In the genomic region with DNA sequence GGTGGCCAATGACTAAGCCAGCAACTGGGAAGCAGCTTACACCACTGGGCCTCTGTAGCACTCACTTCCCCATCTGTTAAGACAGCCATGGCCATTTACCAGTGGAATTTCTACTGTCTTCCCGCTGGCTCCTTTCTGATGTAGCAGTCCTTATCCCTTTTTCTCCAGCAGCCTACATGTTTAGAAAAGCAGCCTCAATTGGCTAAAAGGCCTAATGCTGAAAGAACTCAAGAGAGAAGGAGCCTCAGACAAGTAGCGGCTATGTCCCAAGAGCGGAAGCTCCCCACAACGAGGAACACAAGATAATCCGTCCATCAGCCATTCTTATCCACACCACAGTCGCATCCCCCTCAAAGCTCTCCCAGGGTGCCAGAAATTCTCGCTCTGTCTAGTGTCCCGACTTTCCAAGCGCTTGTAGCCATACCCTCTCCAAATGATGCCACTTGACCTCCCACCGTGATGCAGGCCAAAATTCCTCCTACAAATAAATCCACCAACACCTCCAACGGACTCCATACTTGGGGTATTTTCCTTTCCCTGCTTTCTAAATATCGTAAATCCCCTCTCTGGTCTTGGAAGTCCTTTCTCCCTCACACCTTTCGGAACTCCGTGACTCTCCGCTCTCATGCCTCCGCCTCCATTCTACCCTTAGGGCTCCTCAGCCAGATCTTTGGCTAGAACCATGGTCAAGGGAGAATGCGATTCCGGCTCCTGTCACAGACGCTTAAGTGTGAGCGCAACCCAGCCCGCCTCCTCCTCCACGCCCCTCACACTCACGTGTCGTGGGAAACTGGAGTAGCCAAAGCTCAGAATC, we compare ENCODE assay signal across 1 cellular context.
TF ChIP-seq lines count a peak whose summit lies in the region.

No MANE protein-coding gene starts in this region.

TF ChIP-seq in HepG2, 621 proteins besides CTCF, POLR2A, EP300 and RAD21 (continued from another document and continues in another):
- TF ChIP-seq, protein P1, sequence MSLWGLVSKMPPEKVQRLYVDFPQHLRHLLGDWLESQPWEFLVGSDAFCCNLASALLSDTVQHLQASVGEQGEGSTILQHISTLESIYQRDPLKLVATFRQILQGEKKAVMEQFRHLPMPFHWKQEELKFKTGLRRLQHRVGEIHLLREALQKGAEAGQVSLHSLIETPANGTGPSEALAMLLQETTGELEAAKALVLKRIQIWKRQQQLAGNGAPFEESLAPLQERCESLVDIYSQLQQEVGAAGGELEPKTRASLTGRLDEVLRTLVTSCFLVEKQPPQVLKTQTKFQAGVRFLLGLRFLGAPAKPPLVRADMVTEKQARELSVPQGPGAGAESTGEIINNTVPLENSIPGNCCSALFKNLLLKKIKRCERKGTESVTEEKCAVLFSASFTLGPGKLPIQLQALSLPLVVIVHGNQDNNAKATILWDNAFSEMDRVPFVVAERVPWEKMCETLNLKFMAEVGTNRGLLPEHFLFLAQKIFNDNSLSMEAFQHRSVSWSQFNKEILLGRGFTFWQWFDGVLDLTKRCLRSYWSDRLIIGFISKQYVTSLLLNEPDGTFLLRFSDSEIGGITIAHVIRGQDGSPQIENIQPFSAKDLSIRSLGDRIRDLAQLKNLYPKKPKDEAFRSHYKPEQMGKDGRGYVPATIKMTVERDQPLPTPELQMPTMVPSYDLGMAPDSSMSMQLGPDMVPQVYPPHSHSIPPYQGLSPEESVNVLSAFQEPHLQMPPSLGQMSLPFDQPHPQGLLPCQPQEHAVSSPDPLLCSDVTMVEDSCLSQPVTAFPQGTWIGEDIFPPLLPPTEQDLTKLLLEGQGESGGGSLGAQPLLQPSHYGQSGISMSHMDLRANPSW (CRISPR knock-in tag; IDR thresholded peaks at IDR 0.05; ENCODE audit: borderline replicate concordance) = no peak
- no peak for TF ChIP-seq ZNF546 (CRISPR knock-in tag; conservative IDR thresholded peaks at IDR 0.05)
- no peak for TF ChIP-seq ZNF772 (CRISPR knock-in tag; IDR thresholded peaks at IDR 0.05)
- no peak for TF ChIP-seq ZSCAN12 (CRISPR knock-in tag; IDR thresholded peaks at IDR 0.05)
- TF ChIP-seq, protein P2, sequence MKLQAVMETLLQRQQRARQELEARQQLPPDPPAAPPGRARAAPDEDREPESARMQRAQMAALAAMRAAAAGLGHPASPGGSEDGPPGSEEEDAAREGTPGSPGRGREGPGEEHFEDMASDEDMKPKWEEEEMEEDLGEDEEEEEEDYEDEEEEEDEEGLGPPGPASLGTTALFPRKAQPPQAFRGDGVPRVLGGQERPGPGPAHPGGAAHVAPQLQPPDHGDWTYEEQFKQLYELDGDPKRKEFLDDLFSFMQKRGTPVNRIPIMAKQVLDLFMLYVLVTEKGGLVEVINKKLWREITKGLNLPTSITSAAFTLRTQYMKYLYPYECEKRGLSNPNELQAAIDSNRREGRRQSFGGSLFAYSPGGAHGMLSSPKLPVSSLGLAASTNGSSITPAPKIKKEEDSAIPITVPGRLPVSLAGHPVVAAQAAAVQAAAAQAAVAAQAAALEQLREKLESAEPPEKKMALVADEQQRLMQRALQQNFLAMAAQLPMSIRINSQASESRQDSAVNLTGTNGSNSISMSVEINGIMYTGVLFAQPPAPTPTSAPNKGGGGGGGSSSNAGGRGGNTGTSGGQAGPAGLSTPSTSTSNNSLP (IDR thresholded peaks at IDR 0.05; ENCODE audit: low read depth, low read length) = no peak
- TF ChIP-seq, protein P3, sequence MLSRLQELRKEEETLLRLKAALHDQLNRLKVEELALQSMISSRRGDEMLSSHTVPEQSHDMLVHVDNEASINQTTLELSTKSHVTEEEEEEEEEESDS (CRISPR knock-in tag; IDR thresholded peaks at IDR 0.05; ENCODE audit: borderline replicate concordance) = peak; percentile 37; the same call in 1 of the 2 replicates
- no peak for TF ChIP-seq ZNF234 (CRISPR knock-in tag; conservative IDR thresholded peaks at IDR 0.05)
- TF ChIP-seq ZNF10 (CRISPR knock-in tag; IDR thresholded peaks at IDR 0.05; ENCODE audit: borderline replicate concordance, low read depth) = no peak
- no peak for TF ChIP-seq ZNF605 (CRISPR knock-in tag; IDR thresholded peaks at IDR 0.05)
- 0 out of 2 replicates have a peak, but pooled peaks have one; percentile 34 for TF ChIP-seq JUNB (CRISPR knock-in tag; IDR thresholded peaks at IDR 0.05; ENCODE audit: borderline replicate concordance)
- TF ChIP-seq THAP11 (CRISPR knock-in tag; IDR thresholded peaks at IDR 0.05) = no peak
- no peak for TF ChIP-seq SALL2 (CRISPR knock-in tag; IDR thresholded peaks at IDR 0.05)
- TF ChIP-seq ZNF552 (CRISPR knock-in tag; IDR thresholded peaks at IDR 0.05; ENCODE audit: borderline replicate concordance) = no peak
- TF ChIP-seq, protein P4, sequence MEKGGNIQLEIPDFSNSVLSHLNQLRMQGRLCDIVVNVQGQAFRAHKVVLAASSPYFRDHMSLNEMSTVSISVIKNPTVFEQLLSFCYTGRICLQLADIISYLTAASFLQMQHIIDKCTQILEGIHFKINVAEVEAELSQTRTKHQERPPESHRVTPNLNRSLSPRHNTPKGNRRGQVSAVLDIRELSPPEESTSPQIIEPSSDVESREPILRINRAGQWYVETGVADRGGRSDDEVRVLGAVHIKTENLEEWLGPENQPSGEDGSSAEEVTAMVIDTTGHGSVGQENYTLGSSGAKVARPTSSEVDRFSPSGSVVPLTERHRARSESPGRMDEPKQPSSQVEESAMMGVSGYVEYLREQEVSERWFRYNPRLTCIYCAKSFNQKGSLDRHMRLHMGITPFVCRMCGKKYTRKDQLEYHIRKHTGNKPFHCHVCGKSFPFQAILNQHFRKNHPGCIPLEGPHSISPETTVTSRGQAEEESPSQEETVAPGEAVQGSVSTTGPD (CRISPR knock-in tag; IDR thresholded peaks at IDR 0.05) = 0 out of 2 replicates have a peak, but pooled peaks have one; percentile 0
- TF ChIP-seq ZNF292 (CRISPR knock-in tag; IDR thresholded peaks at IDR 0.05; ENCODE audit: borderline replicate concordance, low read depth) = no peak
- TF ChIP-seq, protein P5, sequence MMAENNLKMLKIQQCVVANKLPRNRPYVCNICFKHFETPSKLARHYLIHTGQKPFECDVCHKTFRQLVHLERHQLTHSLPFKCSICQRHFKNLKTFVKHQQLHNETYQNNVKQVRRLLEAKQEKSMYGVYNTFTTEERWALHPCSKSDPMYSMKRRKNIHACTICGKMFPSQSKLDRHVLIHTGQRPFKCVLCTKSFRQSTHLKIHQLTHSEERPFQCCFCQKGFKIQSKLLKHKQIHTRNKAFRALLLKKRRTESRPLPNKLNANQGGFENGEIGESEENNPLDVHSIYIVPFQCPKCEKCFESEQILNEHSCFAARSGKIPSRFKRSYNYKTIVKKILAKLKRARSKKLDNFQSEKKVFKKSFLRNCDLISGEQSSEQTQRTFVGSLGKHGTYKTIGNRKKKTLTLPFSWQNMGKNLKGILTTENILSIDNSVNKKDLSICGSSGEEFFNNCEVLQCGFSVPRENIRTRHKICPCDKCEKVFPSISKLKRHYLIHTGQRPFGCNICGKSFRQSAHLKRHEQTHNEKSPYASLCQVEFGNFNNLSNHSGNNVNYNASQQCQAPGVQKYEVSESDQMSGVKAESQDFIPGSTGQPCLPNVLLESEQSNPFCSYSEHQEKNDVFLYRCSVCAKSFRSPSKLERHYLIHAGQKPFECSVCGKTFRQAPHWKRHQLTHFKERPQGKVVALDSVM (CRISPR knock-in tag; IDR thresholded peaks at IDR 0.05) = no peak; the same call in 1 of the 2 replicates
- TF ChIP-seq CREM (IDR thresholded peaks at IDR 0.05) = no peak
- no peak for TF ChIP-seq CREM (CRISPR knock-in tag; IDR thresholded peaks at IDR 0.05)
- TF ChIP-seq, protein P6, sequence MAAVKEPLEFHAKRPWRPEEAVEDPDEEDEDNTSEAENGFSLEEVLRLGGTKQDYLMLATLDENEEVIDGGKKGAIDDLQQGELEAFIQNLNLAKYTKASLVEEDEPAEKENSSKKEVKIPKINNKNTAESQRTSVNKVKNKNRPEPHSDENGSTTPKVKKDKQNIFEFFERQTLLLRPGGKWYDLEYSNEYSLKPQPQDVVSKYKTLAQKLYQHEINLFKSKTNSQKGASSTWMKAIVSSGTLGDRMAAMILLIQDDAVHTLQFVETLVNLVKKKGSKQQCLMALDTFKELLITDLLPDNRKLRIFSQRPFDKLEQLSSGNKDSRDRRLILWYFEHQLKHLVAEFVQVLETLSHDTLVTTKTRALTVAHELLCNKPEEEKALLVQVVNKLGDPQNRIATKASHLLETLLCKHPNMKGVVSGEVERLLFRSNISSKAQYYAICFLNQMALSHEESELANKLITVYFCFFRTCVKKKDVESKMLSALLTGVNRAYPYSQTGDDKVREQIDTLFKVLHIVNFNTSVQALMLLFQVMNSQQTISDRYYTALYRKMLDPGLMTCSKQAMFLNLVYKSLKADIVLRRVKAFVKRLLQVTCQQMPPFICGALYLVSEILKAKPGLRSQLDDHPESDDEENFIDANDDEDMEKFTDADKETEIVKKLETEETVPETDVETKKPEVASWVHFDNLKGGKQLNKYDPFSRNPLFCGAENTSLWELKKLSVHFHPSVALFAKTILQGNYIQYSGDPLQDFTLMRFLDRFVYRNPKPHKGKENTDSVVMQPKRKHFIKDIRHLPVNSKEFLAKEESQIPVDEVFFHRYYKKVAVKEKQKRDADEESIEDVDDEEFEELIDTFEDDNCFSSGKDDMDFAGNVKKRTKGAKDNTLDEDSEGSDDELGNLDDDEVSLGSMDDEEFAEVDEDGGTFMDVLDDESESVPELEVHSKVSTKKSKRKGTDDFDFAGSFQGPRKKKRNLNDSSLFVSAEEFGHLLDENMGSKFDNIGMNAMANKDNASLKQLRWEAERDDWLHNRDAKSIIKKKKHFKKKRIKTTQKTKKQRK (IDR thresholded peaks at IDR 0.05; ENCODE audit: low read length) = no peak
- no peak for TF ChIP-seq ZNF558 (CRISPR knock-in tag; IDR thresholded peaks at IDR 0.05; ENCODE audit: borderline replicate concordance)
- no peak for TF ChIP-seq ZNF326 (CRISPR knock-in tag; IDR thresholded peaks at IDR 0.05; ENCODE audit: borderline replicate concordance)
- 0 out of 2 replicates have a peak, but pooled peaks have one; percentile 8 for TF ChIP-seq TMF1 (CRISPR knock-in tag; IDR thresholded peaks at IDR 0.05; ENCODE audit: low read depth)
- no peak for TF ChIP-seq NFE2 (CRISPR knock-in tag; IDR thresholded peaks at IDR 0.05)
- TF ChIP-seq ZNF737 (CRISPR knock-in tag; IDR thresholded peaks at IDR 0.05; ENCODE audit: borderline replicate concordance) = no peak
- no peak for TF ChIP-seq SSRP1 (CRISPR knock-in tag; IDR thresholded peaks at IDR 0.05)
- TF ChIP-seq NRL (CRISPR knock-in tag; IDR thresholded peaks at IDR 0.05; ENCODE audit: borderline replicate concordance) = 0 out of 2 replicates have a peak, but pooled peaks have one; percentile 26
- no peak for TF ChIP-seq ZNF530 (CRISPR knock-in tag; IDR thresholded peaks at IDR 0.05; ENCODE audit: low read depth)
- no peak for TF ChIP-seq NR3C1 (CRISPR knock-in tag; IDR thresholded peaks at IDR 0.05)
- no peak for TF ChIP-seq CENPT (CRISPR knock-in tag; IDR thresholded peaks at IDR 0.05; ENCODE audit: low read depth)
- TF ChIP-seq ZNF101 (CRISPR knock-in tag; IDR thresholded peaks at IDR 0.05; ENCODE audit: borderline replicate concordance, low read depth) = no peak
- no peak for TF ChIP-seq EHMT2 (IDR thresholded peaks at IDR 0.05; ENCODE audit: borderline replicate concordance, low read depth, low read length)
- 0 out of 2 replicates have a peak, but pooled peaks have one; percentile 14 for TF ChIP-seq ZNF138 (CRISPR knock-in tag; IDR thresholded peaks at IDR 0.05; ENCODE audit: low read depth)
- TF ChIP-seq, protein P7, sequence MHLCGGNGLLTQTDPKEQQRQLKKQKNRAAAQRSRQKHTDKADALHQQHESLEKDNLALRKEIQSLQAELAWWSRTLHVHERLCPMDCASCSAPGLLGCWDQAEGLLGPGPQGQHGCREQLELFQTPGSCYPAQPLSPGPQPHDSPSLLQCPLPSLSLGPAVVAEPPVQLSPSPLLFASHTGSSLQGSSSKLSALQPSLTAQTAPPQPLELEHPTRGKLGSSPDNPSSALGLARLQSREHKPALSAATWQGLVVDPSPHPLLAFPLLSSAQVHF (CRISPR knock-in tag; IDR thresholded peaks at IDR 0.05) = 0 out of 2 replicates have a peak, but pooled peaks have one; percentile 32
- no peak for TF ChIP-seq SALL1 (CRISPR knock-in tag; IDR thresholded peaks at IDR 0.05)
- 0 out of 2 replicates have a peak, but pooled peaks have one; percentile 6 for TF ChIP-seq ZNF644 (CRISPR knock-in tag; IDR thresholded peaks at IDR 0.05; ENCODE audit: low read depth)
- TF ChIP-seq, protein P8, sequence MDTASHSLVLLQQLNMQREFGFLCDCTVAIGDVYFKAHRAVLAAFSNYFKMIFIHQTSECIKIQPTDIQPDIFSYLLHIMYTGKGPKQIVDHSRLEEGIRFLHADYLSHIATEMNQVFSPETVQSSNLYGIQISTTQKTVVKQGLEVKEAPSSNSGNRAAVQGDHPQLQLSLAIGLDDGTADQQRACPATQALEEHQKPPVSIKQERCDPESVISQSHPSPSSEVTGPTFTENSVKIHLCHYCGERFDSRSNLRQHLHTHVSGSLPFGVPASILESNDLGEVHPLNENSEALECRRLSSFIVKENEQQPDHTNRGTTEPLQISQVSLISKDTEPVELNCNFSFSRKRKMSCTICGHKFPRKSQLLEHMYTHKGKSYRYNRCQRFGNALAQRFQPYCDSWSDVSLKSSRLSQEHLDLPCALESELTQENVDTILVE (CRISPR knock-in tag; IDR thresholded peaks at IDR 0.05) = no peak
- TF ChIP-seq TBP (CRISPR knock-in tag; IDR thresholded peaks at IDR 0.05) = no peak
- peak; percentile 26; the same call in 1 of the 2 replicates for TF ChIP-seq ETV5 (CRISPR knock-in tag; IDR thresholded peaks at IDR 0.05; ENCODE audit: borderline replicate concordance)
- no peak for TF ChIP-seq HNRNPL (IDR thresholded peaks at IDR 0.05; ENCODE audit: low read depth, low read length)
- no peak for TF ChIP-seq GLI4 (CRISPR knock-in tag; IDR thresholded peaks at IDR 0.05; ENCODE audit: borderline replicate concordance)
- no peak for TF ChIP-seq ZNF709 (CRISPR knock-in tag; IDR thresholded peaks at IDR 0.05)
- no peak for TF ChIP-seq ZSCAN21 (CRISPR knock-in tag; IDR thresholded peaks at IDR 0.05; ENCODE audit: borderline replicate concordance)
- no peak for TF ChIP-seq ZNF776 (CRISPR knock-in tag; IDR thresholded peaks at IDR 0.05)
- no peak for TF ChIP-seq HMG20B (CRISPR knock-in tag; conservative IDR thresholded peaks at IDR 0.05)
- no peak for TF ChIP-seq ZBTB8A (CRISPR knock-in tag; IDR thresholded peaks at IDR 0.05; ENCODE audit: borderline replicate concordance, low read depth)
- 0 out of 2 replicates have a peak, but pooled peaks have one; percentile 19 for TF ChIP-seq KLF13 (CRISPR knock-in tag; IDR thresholded peaks at IDR 0.05)
- peak; percentile 3; the same call in 1 of the 2 replicates for TF ChIP-seq IRX3 (CRISPR knock-in tag; IDR thresholded peaks at IDR 0.05; ENCODE audit: borderline replicate concordance, low read depth)
- no peak for TF ChIP-seq RXRB (CRISPR knock-in tag; IDR thresholded peaks at IDR 0.05; ENCODE audit: borderline replicate concordance)
- TF ChIP-seq FOXJ3 (CRISPR knock-in tag; IDR thresholded peaks at IDR 0.05; ENCODE audit: borderline replicate concordance) = no peak
- no peak for TF ChIP-seq ZKSCAN8 (CRISPR knock-in tag; IDR thresholded peaks at IDR 0.05; ENCODE audit: borderline replicate concordance)
- TF ChIP-seq, protein P9, sequence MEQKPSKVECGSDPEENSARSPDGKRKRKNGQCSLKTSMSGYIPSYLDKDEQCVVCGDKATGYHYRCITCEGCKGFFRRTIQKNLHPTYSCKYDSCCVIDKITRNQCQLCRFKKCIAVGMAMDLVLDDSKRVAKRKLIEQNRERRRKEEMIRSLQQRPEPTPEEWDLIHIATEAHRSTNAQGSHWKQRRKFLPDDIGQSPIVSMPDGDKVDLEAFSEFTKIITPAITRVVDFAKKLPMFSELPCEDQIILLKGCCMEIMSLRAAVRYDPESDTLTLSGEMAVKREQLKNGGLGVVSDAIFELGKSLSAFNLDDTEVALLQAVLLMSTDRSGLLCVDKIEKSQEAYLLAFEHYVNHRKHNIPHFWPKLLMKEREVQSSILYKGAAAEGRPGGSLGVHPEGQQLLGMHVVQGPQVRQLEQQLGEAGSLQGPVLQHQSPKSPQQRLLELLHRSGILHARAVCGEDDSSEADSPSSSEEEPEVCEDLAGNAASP (CRISPR knock-in tag; IDR thresholded peaks at IDR 0.05; ENCODE audit: borderline replicate concordance) = no peak
- TF ChIP-seq NFE2L2 (IDR thresholded peaks at IDR 0.05; ENCODE audit: low read length) = no peak
